1 cellular context compared by ENCODE assay signal in genomic region chr2:205704101-205704741, GRCh38.
TF ChIP-seq lines count a peak whose summit lies in the region.

No MANE protein-coding gene starts in this region.

TF ChIP-seq in HepG2, 621 proteins besides CTCF, POLR2A, EP300 and RAD21 (continues in another document):
- no peak for TF ChIP-seq SOX13 (IDR thresholded peaks at IDR 0.05)
- TF ChIP-seq SOX13 (CRISPR knock-in tag; conservative IDR thresholded peaks at IDR 0.05 in 1 of 2, IDR thresholded peaks at IDR 0.05 in 1 of 2) = 0 out of 4 replicates have a peak, but pooled peaks of 1 of the 2 experiments have one; percentile 10
- TF ChIP-seq ZNF484 (CRISPR knock-in tag; IDR thresholded peaks at IDR 0.05; ENCODE audit: borderline replicate concordance, low read depth) = no peak
- TF ChIP-seq SOX6 (IDR thresholded peaks at IDR 0.05) = no peak
- TF ChIP-seq SOX6 (CRISPR knock-in tag; IDR thresholded peaks at IDR 0.05) = peak; percentile 72
- TF ChIP-seq ZBTB49 (CRISPR knock-in tag; IDR thresholded peaks at IDR 0.05; ENCODE audit: borderline replicate concordance) = no peak
- TF ChIP-seq, protein P1, sequence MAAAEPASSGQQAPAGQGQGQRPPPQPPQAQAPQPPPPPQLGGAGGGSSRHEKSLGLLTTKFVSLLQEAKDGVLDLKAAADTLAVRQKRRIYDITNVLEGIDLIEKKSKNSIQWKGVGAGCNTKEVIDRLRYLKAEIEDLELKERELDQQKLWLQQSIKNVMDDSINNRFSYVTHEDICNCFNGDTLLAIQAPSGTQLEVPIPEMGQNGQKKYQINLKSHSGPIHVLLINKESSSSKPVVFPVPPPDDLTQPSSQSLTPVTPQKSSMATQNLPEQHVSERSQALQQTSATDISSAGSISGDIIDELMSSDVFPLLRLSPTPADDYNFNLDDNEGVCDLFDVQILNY (CRISPR knock-in tag; conservative IDR thresholded peaks at IDR 0.05) = no peak
- no peak for TF ChIP-seq ZNF333 (CRISPR knock-in tag; IDR thresholded peaks at IDR 0.05; ENCODE audit: borderline replicate concordance)
- TF ChIP-seq FOXC1 (CRISPR knock-in tag; IDR thresholded peaks at IDR 0.05; ENCODE audit: borderline replicate concordance) = no peak
- no peak for TF ChIP-seq ZBTB8A (CRISPR knock-in tag; IDR thresholded peaks at IDR 0.05; ENCODE audit: borderline replicate concordance, low read depth)
- TF ChIP-seq, protein P2, sequence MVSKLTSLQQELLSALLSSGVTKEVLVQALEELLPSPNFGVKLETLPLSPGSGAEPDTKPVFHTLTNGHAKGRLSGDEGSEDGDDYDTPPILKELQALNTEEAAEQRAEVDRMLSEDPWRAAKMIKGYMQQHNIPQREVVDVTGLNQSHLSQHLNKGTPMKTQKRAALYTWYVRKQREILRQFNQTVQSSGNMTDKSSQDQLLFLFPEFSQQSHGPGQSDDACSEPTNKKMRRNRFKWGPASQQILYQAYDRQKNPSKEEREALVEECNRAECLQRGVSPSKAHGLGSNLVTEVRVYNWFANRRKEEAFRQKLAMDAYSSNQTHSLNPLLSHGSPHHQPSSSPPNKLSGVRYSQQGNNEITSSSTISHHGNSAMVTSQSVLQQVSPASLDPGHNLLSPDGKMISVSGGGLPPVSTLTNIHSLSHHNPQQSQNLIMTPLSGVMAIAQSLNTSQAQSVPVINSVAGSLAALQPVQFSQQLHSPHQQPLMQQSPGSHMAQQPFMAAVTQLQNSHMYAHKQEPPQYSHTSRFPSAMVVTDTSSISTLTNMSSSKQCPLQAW (CRISPR knock-in tag; IDR thresholded peaks at IDR 0.05) = peak; percentile 56
- TF ChIP-seq ZNF296 (CRISPR knock-in tag; conservative IDR thresholded peaks at IDR 0.05) = no peak
- TF ChIP-seq ZNF780A (CRISPR knock-in tag; IDR thresholded peaks at IDR 0.05) = no peak
- no peak for TF ChIP-seq KAT2B (IDR thresholded peaks at IDR 0.05; ENCODE audit: borderline replicate concordance, low read depth, low read length)
- TF ChIP-seq LCORL (IDR thresholded peaks at IDR 0.05) = no peak
- no peak for TF ChIP-seq LCORL (CRISPR knock-in tag; IDR thresholded peaks at IDR 0.05)
- 0 out of 2 replicates have a peak, but pooled peaks have one; percentile 10 for TF ChIP-seq BCL6 (CRISPR knock-in tag; IDR thresholded peaks at IDR 0.05)
- no peak for TF ChIP-seq ZFP37 (CRISPR knock-in tag; IDR thresholded peaks at IDR 0.05; ENCODE audit: borderline replicate concordance)
- TF ChIP-seq ZNF563 (CRISPR knock-in tag; IDR thresholded peaks at IDR 0.05) = no peak
- no peak for TF ChIP-seq RFXANK (CRISPR knock-in tag; IDR thresholded peaks at IDR 0.05)
- TF ChIP-seq ZNF501 (CRISPR knock-in tag; IDR thresholded peaks at IDR 0.05) = no peak
- TF ChIP-seq ZNF512 (CRISPR knock-in tag; IDR thresholded peaks at IDR 0.05) = no peak
- 0 out of 2 replicates have a peak, but pooled peaks have one; percentile 12 for TF ChIP-seq ZNF644 (CRISPR knock-in tag; IDR thresholded peaks at IDR 0.05; ENCODE audit: low read depth)
- 0 out of 2 replicates have a peak, but pooled peaks have one; percentile 14 for TF ChIP-seq ZIK1 (CRISPR knock-in tag; IDR thresholded peaks at IDR 0.05; ENCODE audit: borderline replicate concordance, low read depth)
- TF ChIP-seq, protein P3, sequence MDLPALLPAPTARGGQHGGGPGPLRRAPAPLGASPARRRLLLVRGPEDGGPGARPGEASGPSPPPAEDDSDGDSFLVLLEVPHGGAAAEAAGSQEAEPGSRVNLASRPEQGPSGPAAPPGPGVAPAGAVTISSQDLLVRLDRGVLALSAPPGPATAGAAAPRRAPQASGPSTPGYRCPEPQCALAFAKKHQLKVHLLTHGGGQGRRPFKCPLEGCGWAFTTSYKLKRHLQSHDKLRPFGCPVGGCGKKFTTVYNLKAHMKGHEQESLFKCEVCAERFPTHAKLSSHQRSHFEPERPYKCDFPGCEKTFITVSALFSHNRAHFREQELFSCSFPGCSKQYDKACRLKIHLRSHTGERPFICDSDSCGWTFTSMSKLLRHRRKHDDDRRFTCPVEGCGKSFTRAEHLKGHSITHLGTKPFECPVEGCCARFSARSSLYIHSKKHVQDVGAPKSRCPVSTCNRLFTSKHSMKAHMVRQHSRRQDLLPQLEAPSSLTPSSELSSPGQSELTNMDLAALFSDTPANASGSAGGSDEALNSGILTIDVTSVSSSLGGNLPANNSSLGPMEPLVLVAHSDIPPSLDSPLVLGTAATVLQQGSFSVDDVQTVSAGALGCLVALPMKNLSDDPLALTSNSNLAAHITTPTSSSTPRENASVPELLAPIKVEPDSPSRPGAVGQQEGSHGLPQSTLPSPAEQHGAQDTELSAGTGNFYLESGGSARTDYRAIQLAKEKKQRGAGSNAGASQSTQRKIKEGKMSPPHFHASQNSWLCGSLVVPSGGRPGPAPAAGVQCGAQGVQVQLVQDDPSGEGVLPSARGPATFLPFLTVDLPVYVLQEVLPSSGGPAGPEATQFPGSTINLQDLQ (CRISPR knock-in tag; IDR thresholded peaks at IDR 0.05) = no peak
- TF ChIP-seq ZNF772 (CRISPR knock-in tag; IDR thresholded peaks at IDR 0.05) = 0 out of 2 replicates have a peak, but pooled peaks have one; percentile 14
- no peak for TF ChIP-seq ZNF274 (CRISPR knock-in tag; IDR thresholded peaks at IDR 0.05)
- TF ChIP-seq PRPF4 (IDR thresholded peaks at IDR 0.05; ENCODE audit: low read depth, low read length, poor library complexity, severe bottlenecking) = no peak
- TF ChIP-seq ZMYM4 (CRISPR knock-in tag; IDR thresholded peaks at IDR 0.05) = peak; percentile 43; the same call in 1 of the 2 replicates
- TF ChIP-seq THRA (CRISPR knock-in tag; IDR thresholded peaks at IDR 0.05; ENCODE audit: borderline replicate concordance) = no peak
- no peak for TF ChIP-seq NKX3-1 (CRISPR knock-in tag; IDR thresholded peaks at IDR 0.05)
- peak; percentile 59; the same call in 1 of the 2 replicates for TF ChIP-seq ZNF264 (CRISPR knock-in tag; IDR thresholded peaks at IDR 0.05)
- no peak for TF ChIP-seq GABPA (IDR thresholded peaks at IDR 0.05; ENCODE audit: low read depth, low read length)
- TF ChIP-seq GABPA (CRISPR knock-in tag; IDR thresholded peaks at IDR 0.05; ENCODE audit: low read depth) = no peak
- no peak for TF ChIP-seq ZSCAN25 (CRISPR knock-in tag; IDR thresholded peaks at IDR 0.05)
- 0 out of 2 replicates have a peak, but pooled peaks have one; percentile 44 for TF ChIP-seq REPIN1 (CRISPR knock-in tag; IDR thresholded peaks at IDR 0.05; ENCODE audit: borderline replicate concordance, low read depth)
- TF ChIP-seq FOXP1 (IDR thresholded peaks at IDR 0.05) = no peak
- peak; percentile 26; the same call in 1 of the 2 replicates for TF ChIP-seq FOXP1 (CRISPR knock-in tag; IDR thresholded peaks at IDR 0.05)
- TF ChIP-seq TCF7L2 (IDR thresholded peaks at IDR 0.05; ENCODE audit: low read depth, low read length) = no peak
- no peak for TF ChIP-seq ZNF446 (CRISPR knock-in tag; IDR thresholded peaks at IDR 0.05)
- no peak for TF ChIP-seq NCOA1 (CRISPR knock-in tag; IDR thresholded peaks at IDR 0.05)
- no peak for TF ChIP-seq SNAI1 (CRISPR knock-in tag; IDR thresholded peaks at IDR 0.05; ENCODE audit: borderline replicate concordance)
- no peak for TF ChIP-seq TBX3 (IDR thresholded peaks at IDR 0.05; ENCODE audit: borderline replicate concordance)
- TF ChIP-seq MAZ (IDR thresholded peaks at IDR 0.05; ENCODE audit: borderline replicate concordance, low read depth, low read length) = no peak
- no peak for TF ChIP-seq MAZ (CRISPR knock-in tag; IDR thresholded peaks at IDR 0.05; ENCODE audit: low read depth)
- TF ChIP-seq ZNF557 (CRISPR knock-in tag; IDR thresholded peaks at IDR 0.05) = no peak
- TF ChIP-seq ZBTB2 (CRISPR knock-in tag; IDR thresholded peaks at IDR 0.05; ENCODE audit: low read depth) = no peak
- TF ChIP-seq, protein P4, sequence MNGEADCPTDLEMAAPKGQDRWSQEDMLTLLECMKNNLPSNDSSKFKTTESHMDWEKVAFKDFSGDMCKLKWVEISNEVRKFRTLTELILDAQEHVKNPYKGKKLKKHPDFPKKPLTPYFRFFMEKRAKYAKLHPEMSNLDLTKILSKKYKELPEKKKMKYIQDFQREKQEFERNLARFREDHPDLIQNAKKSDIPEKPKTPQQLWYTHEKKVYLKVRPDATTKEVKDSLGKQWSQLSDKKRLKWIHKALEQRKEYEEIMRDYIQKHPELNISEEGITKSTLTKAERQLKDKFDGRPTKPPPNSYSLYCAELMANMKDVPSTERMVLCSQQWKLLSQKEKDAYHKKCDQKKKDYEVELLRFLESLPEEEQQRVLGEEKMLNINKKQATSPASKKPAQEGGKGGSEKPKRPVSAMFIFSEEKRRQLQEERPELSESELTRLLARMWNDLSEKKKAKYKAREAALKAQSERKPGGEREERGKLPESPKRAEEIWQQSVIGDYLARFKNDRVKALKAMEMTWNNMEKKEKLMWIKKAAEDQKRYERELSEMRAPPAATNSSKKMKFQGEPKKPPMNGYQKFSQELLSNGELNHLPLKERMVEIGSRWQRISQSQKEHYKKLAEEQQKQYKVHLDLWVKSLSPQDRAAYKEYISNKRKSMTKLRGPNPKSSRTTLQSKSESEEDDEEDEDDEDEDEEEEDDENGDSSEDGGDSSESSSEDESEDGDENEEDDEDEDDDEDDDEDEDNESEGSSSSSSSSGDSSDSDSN (CRISPR knock-in tag; IDR thresholded peaks at IDR 0.05) = no peak
- no peak for TF ChIP-seq NFATC3 (CRISPR knock-in tag; IDR thresholded peaks at IDR 0.05)
- TF ChIP-seq, protein P5, sequence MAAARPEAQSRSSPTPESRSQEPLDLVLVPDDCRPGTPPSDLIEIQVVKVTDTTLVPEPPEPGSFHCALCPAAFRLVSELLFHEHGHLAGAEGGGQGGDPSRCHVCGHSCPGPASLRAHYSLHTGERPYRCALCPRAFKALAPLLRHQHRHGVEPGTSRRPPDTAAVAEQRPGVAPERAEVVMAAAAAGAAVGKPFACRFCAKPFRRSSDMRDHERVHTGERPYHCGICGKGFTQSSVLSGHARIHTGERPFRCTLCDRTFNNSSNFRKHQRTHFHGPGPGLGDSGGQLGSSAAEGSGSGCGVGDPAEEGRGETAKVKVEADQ (CRISPR knock-in tag; IDR thresholded peaks at IDR 0.05; ENCODE audit: borderline replicate concordance) = no peak
- TF ChIP-seq ZBTB44 (CRISPR knock-in tag; IDR thresholded peaks at IDR 0.05) = no peak
- no peak for TF ChIP-seq PAF1 (CRISPR knock-in tag; IDR thresholded peaks at IDR 0.05)
- TF ChIP-seq NFKBIZ (CRISPR knock-in tag; IDR thresholded peaks at IDR 0.05) = no peak
- TF ChIP-seq ZNF317 (CRISPR knock-in tag; IDR thresholded peaks at IDR 0.05) = no peak
